In genomic region chr11:86592659-86593451, GRCh38 we compare ENCODE assay signal across 1 cellular context.
A peak's percentile ranks its signal among the peaks of the same experiment; 100 is the strongest.
TF ChIP-seq lines count a peak whose summit lies in the region.

No MANE protein-coding gene starts in this region.

TF ChIP-seq in K562, 482 proteins besides CTCF, POLR2A, EP300 and RAD21 (continued from another document and continues in another):
- 0 out of 4 replicates have a peak, but pooled peaks of 1 of the 2 experiments have one; percentile 21 for TF ChIP-seq ZNF318 (IDR thresholded peaks at IDR 0.05; ENCODE audit: borderline replicate concordance in 1 of 2, low read depth in 1 of 2)
- TF ChIP-seq TRIM24 (IDR thresholded peaks at IDR 0.05), result peak in 1 of 2 experiments; percentile 52; a peak in 1 of 4 replicates
- TF ChIP-seq HMG20B (CRISPR knock-in tag; IDR thresholded peaks at IDR 0.05), result no peak
- TF ChIP-seq POLR2H (tag; IDR thresholded peaks at IDR 0.05; ENCODE audit: low read depth), result no peak
- no peak for TF ChIP-seq ZNF592 (IDR thresholded peaks at IDR 0.05)
- peak; percentile 93 for TF ChIP-seq NFIX (CRISPR knock-in tag; IDR thresholded peaks at IDR 0.05; ENCODE audit: low read depth)
- no peak for TF ChIP-seq ZEB2 (IDR thresholded peaks at IDR 0.05)
- peak; percentile 81 for TF ChIP-seq SMARCE1 (IDR thresholded peaks at IDR 0.05)
- no peak for TF ChIP-seq ARID4B (CRISPR knock-in tag; IDR thresholded peaks at IDR 0.05)
- TF ChIP-seq ZNF239 (CRISPR knock-in tag; IDR thresholded peaks at IDR 0.05), result no peak
- no peak for TF ChIP-seq ZNF407 (IDR thresholded peaks at IDR 0.05; ENCODE audit: low read depth)
- no peak for TF ChIP-seq CHAMP1 (IDR thresholded peaks at IDR 0.05)
- no peak for TF ChIP-seq ZNF134 (CRISPR knock-in tag; conservative IDR thresholded peaks at IDR 0.05)
- peak; percentile 51; the same call in 1 of the 2 replicates for TF ChIP-seq CTBP1 (IDR thresholded peaks at IDR 0.05; ENCODE audit: borderline replicate concordance)
- peak; percentile 79 for TF ChIP-seq SOX6 (IDR thresholded peaks at IDR 0.05)
- no peak for TF ChIP-seq CBX1 (IDR thresholded peaks at IDR 0.05; ENCODE audit: low read depth)
- TF ChIP-seq FOSL1 (tag; conservative IDR thresholded peaks at IDR 0.05), result peak; percentile 93
- TF ChIP-seq THRB (CRISPR knock-in tag; conservative IDR thresholded peaks at IDR 0.05), result no peak
- TF ChIP-seq KLF16 (IDR thresholded peaks at IDR 0.05), result no peak
- TF ChIP-seq KAT7 (CRISPR knock-in tag; IDR thresholded peaks at IDR 0.05; ENCODE audit: borderline replicate concordance), result no peak
- no peak for TF ChIP-seq ZNF143 (CRISPR knock-in tag; IDR thresholded peaks at IDR 0.05)
- peak in 1 of 2 experiments; percentile 59; a peak in 1 of 4 replicates for TF ChIP-seq HDAC1 (IDR thresholded peaks at IDR 0.05)
